Comparison of ENCODE assay signal across 12 cellular contexts in the genomic region with DNA sequence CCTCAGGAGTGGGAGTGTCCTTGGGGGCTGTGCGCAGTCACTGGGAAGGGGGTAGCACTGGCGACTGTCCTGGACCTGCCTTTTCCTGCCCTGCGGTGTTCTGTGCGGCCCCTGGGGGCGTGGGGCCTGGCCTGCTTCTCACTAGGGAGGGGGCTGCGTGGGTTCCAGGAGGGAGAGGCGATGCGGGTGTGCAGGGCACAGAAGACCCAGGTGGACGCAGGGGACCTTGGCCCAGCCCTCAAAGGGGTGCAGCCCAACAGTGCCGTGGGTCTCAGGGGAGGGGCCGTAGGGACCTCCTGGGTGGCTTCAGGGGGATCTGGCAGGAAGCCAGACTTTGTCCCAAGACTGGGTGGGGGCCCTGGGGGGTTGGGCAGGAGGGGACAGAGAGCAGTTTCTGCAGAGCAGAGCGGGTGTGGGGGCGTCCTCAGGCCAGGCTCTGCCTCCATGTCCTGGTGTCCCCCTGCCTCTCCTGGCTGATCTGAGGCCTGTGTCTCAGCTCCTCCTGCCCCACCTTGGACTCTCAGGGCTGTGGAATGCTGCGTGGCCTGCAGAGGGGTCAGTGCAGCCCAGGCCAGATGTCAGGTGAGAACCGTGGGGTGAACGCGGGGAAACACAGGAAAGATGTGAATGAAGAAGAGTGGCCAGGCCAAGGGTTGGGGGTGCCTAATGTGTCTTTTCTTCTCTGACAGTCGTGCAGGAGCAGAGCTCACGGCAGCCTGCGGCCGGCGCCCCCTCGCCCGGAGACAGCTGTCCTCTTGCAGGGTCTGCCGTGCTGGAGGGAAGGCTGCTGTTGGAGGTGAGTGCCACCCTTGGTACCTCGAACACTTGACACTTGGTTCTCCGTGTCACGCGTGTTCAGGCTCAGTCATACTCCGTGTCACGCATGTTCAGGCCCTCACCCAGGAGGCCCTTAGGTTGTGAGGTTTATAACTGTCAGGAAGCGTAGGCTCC. TPM values are rescaled to one million over a fixed set of nuclear protein-coding genes. Genes with fewer than 3 reads are reported as not detected.
DNase-seq lines count a peak whose midpoint lies in the region; ATAC-seq and TF ChIP-seq lines count a peak whose summit lies in the region.
"Had no signal": no experiment of that assay in that cellular context is flagged by ENCODE, and none has a peak within 500 bp of the region (broad histone marks: within the 10 kb centered on the region; RNA-seq: fewer than 3 reads in every experiment).

No MANE protein-coding gene starts in this region.

- in situ Hi-C loops in gastrocnemius medialis (cut with MboI; ENCODE audit: low sequenced_read_pairs in 4 of 4): no loop called here

- intact Hi-C loops in natural killer cell (cut with micrococcal nuclease) (no loop called here), gastrocnemius medialis (cut with DNase I; ENCODE audit: low total_unique reads) (no loop called here)

- ATAC-seq in activated naive CD4-positive, alpha-beta T cell treated with anti-CD3 and anti-CD28 coated beads, Interleukin-2, amount 50 U/mL, for 72 hours: no peak
- ATAC-seq in natural killer cell (no peak), gastrocnemius medialis (no peak)
- ATAC-seq: heart right ventricle had no signal

- TF ChIP-seq CTCF in BE2C (IDR thresholded peaks at IDR 0.05; ENCODE audit: low read depth, low read length): no peak
- no peak for TF ChIP-seq CTCF in natural killer cell (IDR thresholded peaks at IDR 0.05)
- no peak for TF ChIP-seq CTCF in gastrocnemius medialis (IDR thresholded peaks at IDR 0.05 in 4 of 5, conservative IDR thresholded peaks at IDR 0.05 in 1 of 5)

- H3K4me3 ChIP-seq in BE2C (ENCODE audit: low read depth, low read length) (no peak overlapping the region), H7 (ENCODE audit: insufficient read depth, low read depth, low read length) (no peak overlapping the region), gastrocnemius medialis (no peak overlapping the region)
- H3K4me3 ChIP-seq: heart right ventricle had no signal

- DNase-seq in BE2C: peak; percentile 10
- DNase-seq in H7: peak; percentile 62
- peak in 1 of 2 donors; percentile 56 for DNase-seq in activated naive CD4-positive, alpha-beta T cell treated with anti-CD3 and anti-CD28 coated beads, Interleukin-2, amount 50 U/mL, for 72 hours (ENCODE audit: low spot score in 2 of 2)
- DNase-seq in natural killer cell: peak; percentile 9
- no peak for DNase-seq in NCI-H1105 (lab: John Stamatoyannopoulos, UW)
- no peak for DNase-seq in gastrocnemius medialis
- no peak for DNase-seq in stimulated activated CD4-positive, alpha-beta T cell treated with anti-CD3 and anti-CD28 coated beads, Interleukin-4, amount 100 ng/mL, for 1 hour
- no peak for DNase-seq in superior temporal gyrus (ENCODE audit: extremely low spot score)
- DNase-seq: CD8-positive, alpha-beta memory T cell; NCI-H1417; NCI-H774 had no signal

- H3K27ac Mint-ChIP-seq in activated naive CD4-positive, alpha-beta T cell treated with anti-CD3 and anti-CD28 coated beads, Interleukin-2, amount 50 U/mL, for 72 hours: peak overlapping the region; percentile 95
- H3K27ac Mint-ChIP-seq in natural killer cell: no peak overlapping the region

- peaks cover 21 to 27% of the 10 kb centered on the region in 2 donors for H3K36me3 Mint-ChIP-seq in activated naive CD4-positive, alpha-beta T cell treated with anti-CD3 and anti-CD28 coated beads, Interleukin-2, amount 50 U/mL, for 72 hours
- no peaks in the 10 kb centered on the region for H3K36me3 Mint-ChIP-seq in natural killer cell
- H3K36me3 Mint-ChIP-seq: CD8-positive, alpha-beta memory T cell had no signal

- no peaks in the 10 kb centered on the region for H3K27me3 ChIP-seq in BE2C
- H3K27me3 ChIP-seq in H7 (ENCODE audit: control insufficient read depth, insufficient read depth, low read length): peaks cover 9% of the 10 kb centered on the region
- peaks cover 10 to 30% (median 14%) of the 10 kb centered on the region in 3 donors for H3K27me3 ChIP-seq in gastrocnemius medialis

- TF ChIP-seq POLR2A in gastrocnemius medialis (IDR thresholded peaks at IDR 0.05): no peak

- H3K36me3 ChIP-seq in BE2C (no peaks in the 10 kb centered on the region), H7 (replicated peaks; ENCODE audit: control insufficient read depth, insufficient read depth, low read length) (no peaks in the 10 kb centered on the region), gastrocnemius medialis (no peaks in the 10 kb centered on the region)
- H3K36me3 ChIP-seq: heart right ventricle had no signal

- H3K9me3 ChIP-seq in BE2C (no peaks in the 10 kb centered on the region), gastrocnemius medialis (no peaks in the 10 kb centered on the region)

- H3K9me3 Mint-ChIP-seq in activated naive CD4-positive, alpha-beta T cell treated with anti-CD3 and anti-CD28 coated beads, Interleukin-2, amount 50 U/mL, for 72 hours: peaks cover 0 to 6% of the 10 kb centered on the region in 2 donors
- H3K9me3 Mint-ChIP-seq in natural killer cell: no peaks in the 10 kb centered on the region
- H3K9me3 Mint-ChIP-seq: CD8-positive, alpha-beta memory T cell had no signal

- H3K4me1 Mint-ChIP-seq in natural killer cell: no peaks in the 10 kb centered on the region

- H3K4me3 Mint-ChIP-seq in natural killer cell: no peak overlapping the region

- no peaks in the 10 kb centered on the region for H3K4me1 ChIP-seq in BE2C
- H3K4me1 ChIP-seq in gastrocnemius medialis: no peaks in the 10 kb centered on the region

- peaks cover 0 to 13% of the 10 kb centered on the region in 2 donors for H3K27me3 Mint-ChIP-seq in natural killer cell (ENCODE audit: low read depth in 2 of 2)

- no peak overlapping the region for H3K27ac ChIP-seq in gastrocnemius medialis
- H3K27ac ChIP-seq: heart right ventricle had no signal

RNA-seq across cellular contexts. Expression of a gene that starts 54.7 kb away (rescaled TPM):
- 0.93 TPM for polyA plus RNA-seq in BE2C (2012; ENCODE audit: insufficient read depth, insufficient read length, low read depth)
- 0.74 and 1.4 TPM in 2 replicates for total RNA-seq in H7 (2014; rRNA removed; shearing (Covaris generic))
- total RNA-seq in activated naive CD4-positive, alpha-beta T cell treated with anti-CD3 and anti-CD28 coated beads, Interleukin-2, amount 50 U/mL, for 72 hours: 10 to 100 TPM; 38.3 to 43.8 TPM
- 1 to 10 TPM in 2 of 3 donors, under 1 TPM in 1; 0.88 to 1.4 (median 1.2) TPM for total RNA-seq in natural killer cell
- total RNA-seq in gastrocnemius medialis: 1 to 10 TPM in 1 of 4 donors, under 1 TPM in 2, not detected in 1; 0.05 to 1.3 (median 0.18) TPM
- polyA plus RNA-seq: CD8-positive, alpha-beta memory T cell had no signal

Comparison
In these comparisons a context has a peak if more than half of its experiments do, and no peak if none do; other contexts are left out.
1. DNase-seq: peak in BE2C (single experiment), H7 (single experiment) and natural killer cell (single experiment); none in NCI-H1105 (single experiment), gastrocnemius medialis (0 of 2), stimulated activated CD4-positive, alpha-beta T cell treated with anti-CD3 and anti-CD28 coated beads, Interleukin-4, amount 100 ng/mL, for 1 hour (single experiment) and superior temporal gyrus (single experiment).
2. H3K27ac Mint-ChIP-seq: peak in activated naive CD4-positive, alpha-beta T cell treated with anti-CD3 and anti-CD28 coated beads, Interleukin-2, amount 50 U/mL, for 72 hours (2 of 2); none in natural killer cell (0 of 2).
3. RNA of a gene that starts 54.7 kb away (total RNA-seq): 38.3 to 43.8 TPM in activated naive CD4-positive, alpha-beta T cell treated with anti-CD3 and anti-CD28 coated beads, Interleukin-2, amount 50 U/mL, for 72 hours; 0.74 to 1.4 TPM in H7, 0.88 to 1.4 TPM in natural killer cell and 0.05 to 1.3 TPM in gastrocnemius medialis; every median in the first group is over 10 times any median in the second.